9 cellular contexts compared by ENCODE assay signal in genomic region chr12:48155786-48156185, GRCh38. TPM values are rescaled to one million over a fixed set of nuclear protein-coding genes. Genes with fewer than 3 reads are reported as not detected.
"Had no signal": no experiment of that assay in that cellular context is flagged by ENCODE, and none has a peak within 500 bp of the region (broad histone marks: within the 10 kb centered on the region; RNA-seq: fewer than 3 reads in every experiment).

No MANE protein-coding gene starts in this region.

RNA-seq across cellular contexts. Expression of gene CCDC184, which starts 27.7 kb away (rescaled TPM):
- total RNA-seq: left lobe of liver had no signal

RNA-seq across cellular contexts. Expression of gene OR10AD1, which starts 47.3 kb away (rescaled TPM):
- total RNA-seq: activated CD8-positive, alpha-beta memory T cell treated with anti-CD3 and anti-CD28 coated beads, Interleukin-2, amount 10 ng/mL, durations not matched to agents 7 days and 5 days; cerebellum; dermis microvascular lymphatic vessel endothelial cell; esophagus squamous epithelium; foreskin keratinocyte; left lobe of liver; mucosa of gallbladder; posterior vena cava; SJSA1 had no signal
- polyA plus RNA-seq: foreskin keratinocyte had no signal
